22 cellular contexts compared by ENCODE assay signal in the genomic region with DNA sequence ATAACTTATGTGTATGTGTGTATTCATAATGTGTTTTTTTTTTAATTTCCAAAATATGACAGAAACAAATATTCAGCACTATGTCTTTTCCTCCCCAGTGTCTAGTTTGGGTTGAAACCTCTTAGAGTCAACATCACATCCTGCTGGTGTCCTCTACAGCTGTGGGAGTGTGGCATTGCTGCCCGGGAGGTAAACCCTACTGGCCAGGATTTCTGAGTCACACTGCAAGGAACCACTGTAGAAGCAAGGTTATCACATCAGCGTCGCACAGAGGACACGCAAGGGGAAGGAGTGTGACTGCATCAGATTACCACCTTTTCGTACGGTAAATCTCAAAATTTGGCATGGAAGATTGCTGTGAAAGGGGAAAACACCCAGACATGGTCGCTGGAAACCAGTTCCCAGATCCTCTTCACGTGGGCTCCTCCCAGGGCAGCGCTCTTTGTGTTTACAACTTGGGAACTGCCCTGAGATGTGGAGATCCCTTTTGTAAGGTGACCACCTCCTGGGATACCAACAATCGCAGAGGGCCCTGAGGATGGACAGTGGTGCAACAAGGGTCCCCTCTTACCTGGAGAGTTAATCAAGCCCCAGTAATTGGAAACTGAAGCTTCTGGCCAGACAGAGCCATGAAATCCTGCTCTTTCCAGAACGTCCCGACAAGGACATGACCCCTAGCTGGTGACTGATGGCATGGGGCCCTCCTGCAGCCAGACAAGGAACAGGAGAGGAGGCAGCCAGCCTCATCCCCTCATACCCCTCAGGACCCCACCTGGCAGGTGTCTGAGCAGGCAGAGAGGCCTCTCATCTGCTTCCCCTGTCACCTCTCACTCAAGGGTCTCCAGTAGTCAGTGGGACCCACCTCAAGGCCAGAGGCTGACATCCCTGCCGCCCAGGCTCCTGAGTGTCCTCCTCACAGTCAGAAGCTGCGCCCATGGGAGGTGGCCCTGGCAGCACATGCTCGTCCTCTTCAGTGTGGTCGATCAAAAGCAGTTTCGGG.
"Had no signal": no experiment of that assay in that cellular context is flagged by ENCODE, and none has a peak within 500 bp of the region (broad histone marks: within the 10 kb centered on the region; RNA-seq: fewer than 3 reads in every experiment).

No MANE protein-coding gene starts in this region.

- H3K4me1 ChIP-seq: SJSA1 had no signal

- DNase-seq: activated CD4-positive, alpha-beta T cell treated with anti-CD3 and anti-CD28 coated beads for 48 hours; activated CD4-positive, alpha-beta T cell treated with anti-CD3 and anti-CD28 coated beads, Interleukin-2, amount 50 U/mL, for 4 hours; activated CD4-positive, CD25-positive, alpha-beta regulatory T cell treated with anti-CD3 and anti-CD28 coated beads, Interleukin-2, amount 50 U/mL, for 72 hours; activated CD8-positive, alpha-beta memory T cell treated with anti-CD3 and anti-CD28 coated beads, Interleukin-2, amount 50 U/mL, for 48 hours; activated CD8-positive, alpha-beta T cell treated with anti-CD3 and anti-CD28 coated beads, Interleukin-2, amount 10 ng/mL, durations not matched to agents 7 days and 5 days; activated gamma-delta T cell; activated naive CD4-positive, alpha-beta T cell treated with anti-CD3 and anti-CD28 coated beads for 36 hours; activated T-cell treated with anti-CD3 and anti-CD28 coated beads, Interleukin-2, amount 50 U/mL, for 1 hour; brain microvascular endothelial cell; Kasumi-1; NCI-H1092; NCI-H1417; NCI-H1930; NCI-H2107; NCI-H2171 treated with DMSO at 0.1 percent for 48 hours; NCI-H226; NCI-H526 treated with DMSO at 0.1 percent for 48 hours; NCI-H82; SHP77; SW 1271 had no signal

- H3K27ac ChIP-seq: brain microvascular endothelial cell, cardiac muscle cell, SJSA1 had no signal

- H3K36me3 ChIP-seq: brain microvascular endothelial cell, cardiac muscle cell, SJSA1 had no signal

- H3K27me3 ChIP-seq: brain microvascular endothelial cell, cardiac muscle cell, SJSA1 had no signal

- H3K4me3 ChIP-seq: cardiac muscle cell, SJSA1 had no signal
